In genomic region chr5:112697833-112698232, GRCh38 we compare ENCODE assay signal across 21 cellular contexts.
"Had no signal": no experiment of that assay in that cellular context is flagged by ENCODE, and none has a peak within 500 bp of the region (broad histone marks: within the 10 kb centered on the region; RNA-seq: fewer than 3 reads in every experiment).

No MANE protein-coding gene starts in this region.

- ATAC-seq: effector memory CD8-positive, alpha-beta T cell; gastrocnemius medialis; left lung; lower lobe of right lung; psoas muscle; sciatic nerve; stimulated activated naive B cell treated with anti-CD40 and anti-IgM and Interleukin-4, amounts not matched to agents 10 μg/mL and 1 μg/mL and 100 μg/mL, for 72 hours; stimulated activated naive CD8-positive, alpha-beta T cell treated with anti-CD3 and anti-CD28 coated beads, Interleukin-15, amount 100 ng/mL, for 72 hours had no signal

- FAIRE-seq: colon, keratinocyte had no signal

- H3K4me3 ChIP-seq: esophagus muscularis mucosa, left lung, lower lobe of right lung, psoas muscle, testis, tibial nerve had no signal

- H3K4me1 ChIP-seq: esophagus muscularis mucosa, gastrocnemius medialis, left lung, lower lobe of right lung, psoas muscle, testis, tibial nerve had no signal

- DNase-seq: effector memory CD8-positive, alpha-beta T cell; gastrocnemius medialis; immature natural killer cell; left lung; lower lobe of right lung; mesenchymal stem cell; midbrain; occipital lobe; psoas muscle; retina; stimulated activated CD4-positive, alpha-beta T cell treated with anti-CD3 and anti-CD28 coated beads, Interleukin-2, amount 100 ng/mL, for 24 hours; stimulated activated CD4-positive, alpha-beta T cell treated with anti-CD3 and anti-CD28 coated beads, Interleukin-4, amount 100 ng/mL, for 4 hours; stimulated activated naive B cell treated with anti-CD40 and anti-IgM and Interleukin-4, amounts not matched to agents 10 μg/mL and 1 μg/mL and 100 μg/mL, for 72 hours; stimulated activated naive CD8-positive, alpha-beta T cell treated with anti-CD3 and anti-CD28 coated beads, Interleukin-15, amount 100 ng/mL, for 72 hours; testis had no signal

- H3K36me3 ChIP-seq: esophagus muscularis mucosa, gastrocnemius medialis, left lung, lower lobe of right lung, tibial nerve had no signal

- H3K27me3 ChIP-seq: esophagus muscularis mucosa, gastrocnemius medialis, left lung, testis, tibial nerve had no signal

- H3K9me3 ChIP-seq: esophagus muscularis mucosa, gastrocnemius medialis, left lung, lower lobe of right lung, psoas muscle, testis, tibial nerve had no signal

- H3K27ac ChIP-seq: epithelial cell of prostate, esophagus muscularis mucosa, gastrocnemius medialis, left lung, lower lobe of right lung, psoas muscle, testis, tibial nerve had no signal
